Comparison of ENCODE assay signal across 1 cellular context in the genomic region with DNA sequence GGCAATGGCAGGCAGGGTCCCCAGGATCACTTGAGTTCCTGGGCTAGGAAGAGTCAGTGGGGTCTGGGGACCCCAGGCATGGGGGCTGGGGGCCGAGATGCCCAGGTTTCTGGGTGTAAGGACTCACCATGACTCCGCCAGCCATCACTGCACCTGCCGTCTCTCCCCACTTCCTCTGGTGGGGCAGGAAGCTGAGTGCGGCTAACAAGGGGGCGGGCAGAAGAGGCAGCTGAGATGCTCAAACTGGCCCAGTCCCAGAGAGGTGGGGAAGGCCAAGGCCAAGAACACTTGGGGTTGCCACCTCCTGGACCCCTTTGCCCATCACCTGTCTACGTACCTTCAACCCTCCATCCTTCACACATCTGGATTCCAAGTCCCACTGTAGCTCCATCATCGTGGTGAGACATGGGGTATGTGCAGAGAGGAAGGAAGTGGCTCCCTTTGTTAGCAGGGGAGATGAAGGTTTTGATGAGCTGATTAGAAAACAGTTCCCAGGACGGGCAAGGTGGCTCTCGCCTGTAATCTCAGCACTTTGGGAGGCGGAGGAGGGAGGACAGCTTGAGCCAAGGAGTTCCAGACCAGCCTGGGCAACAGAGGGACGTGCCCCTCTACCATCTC.
TF ChIP-seq lines count a peak whose summit lies in the region.

A gene with protein sequence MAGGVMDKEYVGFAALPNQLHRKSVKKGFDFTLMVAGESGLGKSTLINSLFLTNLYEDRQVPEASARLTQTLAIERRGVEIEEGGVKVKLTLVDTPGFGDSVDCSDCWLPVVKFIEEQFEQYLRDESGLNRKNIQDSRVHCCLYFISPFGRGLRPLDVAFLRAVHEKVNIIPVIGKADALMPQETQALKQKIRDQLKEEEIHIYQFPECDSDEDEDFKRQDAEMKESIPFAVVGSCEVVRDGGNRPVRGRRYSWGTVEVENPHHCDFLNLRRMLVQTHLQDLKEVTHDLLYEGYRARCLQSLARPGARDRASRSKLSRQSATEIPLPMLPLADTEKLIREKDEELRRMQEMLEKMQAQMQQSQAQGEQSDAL (minus strand): TSS at position 164 of the 618 bp plus-strand sequence. CDS start 19 bp downstream, at position 145.

TF ChIP-seq in WTC11, 78 proteins besides CTCF, POLR2A, EP300 and RAD21 (continued from another document):
- TF ChIP-seq, protein P1, sequence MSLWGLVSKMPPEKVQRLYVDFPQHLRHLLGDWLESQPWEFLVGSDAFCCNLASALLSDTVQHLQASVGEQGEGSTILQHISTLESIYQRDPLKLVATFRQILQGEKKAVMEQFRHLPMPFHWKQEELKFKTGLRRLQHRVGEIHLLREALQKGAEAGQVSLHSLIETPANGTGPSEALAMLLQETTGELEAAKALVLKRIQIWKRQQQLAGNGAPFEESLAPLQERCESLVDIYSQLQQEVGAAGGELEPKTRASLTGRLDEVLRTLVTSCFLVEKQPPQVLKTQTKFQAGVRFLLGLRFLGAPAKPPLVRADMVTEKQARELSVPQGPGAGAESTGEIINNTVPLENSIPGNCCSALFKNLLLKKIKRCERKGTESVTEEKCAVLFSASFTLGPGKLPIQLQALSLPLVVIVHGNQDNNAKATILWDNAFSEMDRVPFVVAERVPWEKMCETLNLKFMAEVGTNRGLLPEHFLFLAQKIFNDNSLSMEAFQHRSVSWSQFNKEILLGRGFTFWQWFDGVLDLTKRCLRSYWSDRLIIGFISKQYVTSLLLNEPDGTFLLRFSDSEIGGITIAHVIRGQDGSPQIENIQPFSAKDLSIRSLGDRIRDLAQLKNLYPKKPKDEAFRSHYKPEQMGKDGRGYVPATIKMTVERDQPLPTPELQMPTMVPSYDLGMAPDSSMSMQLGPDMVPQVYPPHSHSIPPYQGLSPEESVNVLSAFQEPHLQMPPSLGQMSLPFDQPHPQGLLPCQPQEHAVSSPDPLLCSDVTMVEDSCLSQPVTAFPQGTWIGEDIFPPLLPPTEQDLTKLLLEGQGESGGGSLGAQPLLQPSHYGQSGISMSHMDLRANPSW (CRISPR knock-in tag; conservative IDR thresholded peaks at IDR 0.05; ENCODE audit: low read depth) = no peak
